ENCODE assay signal across 2 cellular contexts in genomic region chr3:142886938-142887337, GRCh38.
TF ChIP-seq lines count a peak whose summit lies in the region.

No MANE protein-coding gene starts in this region.

TF ChIP-seq in HEK293, 187 proteins besides CTCF, POLR2A, EP300 and RAD21 (continued from another document):
- TF ChIP-seq KLF10 (tag by site-specific recombination; IDR thresholded peaks at IDR 0.05) (0 out of 2 replicates have a peak, but pooled peaks have one; percentile 13), ZNF10 (tag by site-specific recombination; IDR thresholded peaks at IDR 0.05) (peak; percentile 69; the same call in 1 of the 2 replicates), ZNF404 (tag by site-specific recombination; IDR thresholded peaks at IDR 0.05) (no peak), ZNF341 (tag by site-specific recombination; IDR thresholded peaks at IDR 0.05; ENCODE audit: low read depth) (0 out of 2 replicates have a peak, but pooled peaks have one; percentile 9), WT1 (tag by site-specific recombination; IDR thresholded peaks at IDR 0.05) (no peak), ZNF544 (tag by site-specific recombination; IDR thresholded peaks at IDR 0.05) (no peak), TRIM28 (IDR thresholded peaks at IDR 0.05; ENCODE audit: borderline replicate concordance, low read length) (0 out of 2 replicates have a peak, but pooled peaks have one; percentile 14), ZNF423 (tag by site-specific recombination; IDR thresholded peaks at IDR 0.05) (no peak)
TF ChIP-seq in HEK293: peak in this region for 7.

TF ChIP-seq in WTC11, 78 proteins besides CTCF, POLR2A, EP300 and RAD21 (continued from another document):
- TF ChIP-seq E2F1 (CRISPR knock-in tag; IDR thresholded peaks at IDR 0.05) (no peak), ZNF263 (CRISPR knock-in tag; IDR thresholded peaks at IDR 0.05; ENCODE audit: low read depth) (no peak), ZNF232 (CRISPR knock-in tag; IDR thresholded peaks at IDR 0.05) (no peak), NFE2L1 (CRISPR knock-in tag; IDR thresholded peaks at IDR 0.05) (no peak), ZNF281 (CRISPR knock-in tag; IDR thresholded peaks at IDR 0.05) (no peak), ATF3 (CRISPR knock-in tag; conservative IDR thresholded peaks at IDR 0.05) (no peak)
TF ChIP-seq in WTC11: peak in this region for 0.
